Comparison of ENCODE assay signal across 1 cellular context in the genomic region with DNA sequence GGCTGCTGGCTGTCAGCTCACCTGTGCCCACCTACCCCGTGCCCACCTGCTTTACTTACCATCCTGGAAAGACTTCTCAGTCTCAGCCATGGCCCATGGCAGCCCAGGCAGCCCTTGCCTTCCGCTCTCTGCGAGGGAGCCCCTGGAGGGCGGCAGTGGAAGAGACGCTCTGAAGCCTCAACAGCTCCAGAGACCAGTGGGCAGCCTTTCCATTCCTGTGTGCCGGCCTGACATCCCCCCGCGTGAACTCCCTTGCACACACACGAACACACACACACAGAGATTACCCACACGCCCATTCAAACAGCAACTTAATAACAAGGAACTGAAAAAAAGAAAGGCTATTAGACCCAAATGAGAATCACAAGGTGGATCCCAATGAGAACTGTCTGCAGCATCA.
TF ChIP-seq lines count a peak whose summit lies in the region.

No MANE protein-coding gene starts in this region.

TF ChIP-seq in HepG2, 621 proteins besides CTCF, POLR2A, EP300 and RAD21:
- TF ChIP-seq ZNF282 (IDR thresholded peaks at IDR 0.05; ENCODE audit: partially characterized antibody) (no peak), ZNF614 (CRISPR knock-in tag; IDR thresholded peaks at IDR 0.05; ENCODE audit: borderline replicate concordance) (no peak), FOSL2 (CRISPR knock-in tag; IDR thresholded peaks at IDR 0.05) (no peak), SP2 (CRISPR knock-in tag; IDR thresholded peaks at IDR 0.05) (no peak), MYC (CRISPR knock-in tag; IDR thresholded peaks at IDR 0.05; ENCODE audit: borderline replicate concordance) (no peak)
- TF ChIP-seq, protein P1, sequence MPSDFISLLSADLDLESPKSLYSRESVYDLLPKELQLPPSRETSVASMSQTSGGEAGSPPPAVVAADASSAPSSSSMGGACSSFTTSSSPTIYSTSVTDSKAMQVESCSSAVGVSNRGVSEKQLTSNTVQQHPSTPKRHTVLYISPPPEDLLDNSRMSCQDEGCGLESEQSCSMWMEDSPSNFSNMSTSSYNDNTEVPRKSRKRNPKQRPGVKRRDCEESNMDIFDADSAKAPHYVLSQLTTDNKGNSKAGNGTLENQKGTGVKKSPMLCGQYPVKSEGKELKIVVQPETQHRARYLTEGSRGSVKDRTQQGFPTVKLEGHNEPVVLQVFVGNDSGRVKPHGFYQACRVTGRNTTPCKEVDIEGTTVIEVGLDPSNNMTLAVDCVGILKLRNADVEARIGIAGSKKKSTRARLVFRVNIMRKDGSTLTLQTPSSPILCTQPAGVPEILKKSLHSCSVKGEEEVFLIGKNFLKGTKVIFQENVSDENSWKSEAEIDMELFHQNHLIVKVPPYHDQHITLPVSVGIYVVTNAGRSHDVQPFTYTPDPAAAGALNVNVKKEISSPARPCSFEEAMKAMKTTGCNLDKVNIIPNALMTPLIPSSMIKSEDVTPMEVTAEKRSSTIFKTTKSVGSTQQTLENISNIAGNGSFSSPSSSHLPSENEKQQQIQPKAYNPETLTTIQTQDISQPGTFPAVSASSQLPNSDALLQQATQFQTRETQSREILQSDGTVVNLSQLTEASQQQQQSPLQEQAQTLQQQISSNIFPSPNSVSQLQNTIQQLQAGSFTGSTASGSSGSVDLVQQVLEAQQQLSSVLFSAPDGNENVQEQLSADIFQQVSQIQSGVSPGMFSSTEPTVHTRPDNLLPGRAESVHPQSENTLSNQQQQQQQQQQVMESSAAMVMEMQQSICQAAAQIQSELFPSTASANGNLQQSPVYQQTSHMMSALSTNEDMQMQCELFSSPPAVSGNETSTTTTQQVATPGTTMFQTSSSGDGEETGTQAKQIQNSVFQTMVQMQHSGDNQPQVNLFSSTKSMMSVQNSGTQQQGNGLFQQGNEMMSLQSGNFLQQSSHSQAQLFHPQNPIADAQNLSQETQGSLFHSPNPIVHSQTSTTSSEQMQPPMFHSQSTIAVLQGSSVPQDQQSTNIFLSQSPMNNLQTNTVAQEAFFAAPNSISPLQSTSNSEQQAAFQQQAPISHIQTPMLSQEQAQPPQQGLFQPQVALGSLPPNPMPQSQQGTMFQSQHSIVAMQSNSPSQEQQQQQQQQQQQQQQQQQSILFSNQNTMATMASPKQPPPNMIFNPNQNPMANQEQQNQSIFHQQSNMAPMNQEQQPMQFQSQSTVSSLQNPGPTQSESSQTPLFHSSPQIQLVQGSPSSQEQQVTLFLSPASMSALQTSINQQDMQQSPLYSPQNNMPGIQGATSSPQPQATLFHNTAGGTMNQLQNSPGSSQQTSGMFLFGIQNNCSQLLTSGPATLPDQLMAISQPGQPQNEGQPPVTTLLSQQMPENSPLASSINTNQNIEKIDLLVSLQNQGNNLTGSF (CRISPR knock-in tag; IDR thresholded peaks at IDR 0.05), result no peak
- TF ChIP-seq, protein P2, sequence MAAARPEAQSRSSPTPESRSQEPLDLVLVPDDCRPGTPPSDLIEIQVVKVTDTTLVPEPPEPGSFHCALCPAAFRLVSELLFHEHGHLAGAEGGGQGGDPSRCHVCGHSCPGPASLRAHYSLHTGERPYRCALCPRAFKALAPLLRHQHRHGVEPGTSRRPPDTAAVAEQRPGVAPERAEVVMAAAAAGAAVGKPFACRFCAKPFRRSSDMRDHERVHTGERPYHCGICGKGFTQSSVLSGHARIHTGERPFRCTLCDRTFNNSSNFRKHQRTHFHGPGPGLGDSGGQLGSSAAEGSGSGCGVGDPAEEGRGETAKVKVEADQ (CRISPR knock-in tag; IDR thresholded peaks at IDR 0.05; ENCODE audit: borderline replicate concordance), result no peak
